In genomic region chr16:17227278-17227677, GRCh38 we compare ENCODE assay signal across 25 cellular contexts.
A peak's percentile ranks its signal among the peaks of the same experiment; 100 is the strongest.
DNase-seq lines count a peak whose midpoint lies in the region; ATAC-seq and TF ChIP-seq lines count a peak whose summit lies in the region.
"Had no signal": no experiment of that assay in that cellular context is flagged by ENCODE, and none has a peak within 500 bp of the region (broad histone marks: within the 10 kb centered on the region; RNA-seq: fewer than 3 reads in every experiment).

No MANE protein-coding gene starts in this region.

- no peak overlapping the region for H3K4me3 Mint-ChIP-seq in CD8-positive, alpha-beta T cell
- H3K4me3 Mint-ChIP-seq in effector memory CD8-positive, alpha-beta T cell = no peak overlapping the region
- H3K4me3 Mint-ChIP-seq: activated naive CD8-positive, alpha-beta T cell treated with anti-CD3 and anti-CD28 coated beads, Interleukin-2, amount 50 U/mL, for 24 hours; CD4-positive, alpha-beta T cell had no signal

- H2BK5ac ChIP-seq in mesendoderm (ENCODE audit: low read length) = no peak overlapping the region

- H3K36me3 Mint-ChIP-seq in CD8-positive, alpha-beta T cell = peaks cover 10% of the 10 kb centered on the region
- no peaks in the 10 kb centered on the region for H3K36me3 Mint-ChIP-seq in effector memory CD8-positive, alpha-beta T cell (ENCODE audit: insufficient read depth)

- intact Hi-C loops in CD8-positive, alpha-beta T cell (cut with DNase I, micrococcal nuclease) = no loop called here

- H3K4ac ChIP-seq in mesendoderm (ENCODE audit: low read depth, low read length) = no peak overlapping the region

- peak overlapping the region; percentile 7 for H3K27ac Mint-ChIP-seq in CD8-positive, alpha-beta T cell
- peak overlapping the region; percentile 14 to 23 for H3K27ac Mint-ChIP-seq in effector memory CD8-positive, alpha-beta T cell
- H3K27ac Mint-ChIP-seq: activated naive CD8-positive, alpha-beta T cell treated with anti-CD3 and anti-CD28 coated beads, Interleukin-2, amount 50 U/mL, for 24 hours; CD4-positive, alpha-beta T cell had no signal

- no peak overlapping the region for H3K9ac ChIP-seq in mesendoderm (ENCODE audit: low read length)

- H4K5ac ChIP-seq in mesendoderm (ENCODE audit: low read length) = no peak overlapping the region

- ATAC-seq in CD8-positive, alpha-beta T cell = no peak
- ATAC-seq in effector memory CD8-positive, alpha-beta T cell (replicated peaks) = no peak
- no peak for ATAC-seq in GM19463 (IDR thresholded peaks at IDR 0.05; ENCODE audit: unreplicated experiment)
- ATAC-seq: activated naive CD8-positive, alpha-beta T cell treated with anti-CD3 and anti-CD28 coated beads, Interleukin-2, amount 50 U/mL, for 24 hours; body of pancreas; sciatic nerve had no signal

- H3K4me1 Mint-ChIP-seq in CD8-positive, alpha-beta T cell (ENCODE audit: low read depth) = peaks cover 23% of the 10 kb centered on the region
- H3K4me1 Mint-ChIP-seq in effector memory CD8-positive, alpha-beta T cell (ENCODE audit: low read depth in 2 of 2) = peaks cover 4 to 20% of the 10 kb centered on the region in 2 donors

- no peaks in the 10 kb centered on the region for H3K9me3 Mint-ChIP-seq in CD8-positive, alpha-beta T cell
- H3K9me3 Mint-ChIP-seq in effector memory CD8-positive, alpha-beta T cell = no peaks in the 10 kb centered on the region
- H3K9me3 Mint-ChIP-seq: activated naive CD8-positive, alpha-beta T cell treated with anti-CD3 and anti-CD28 coated beads, Interleukin-2, amount 50 U/mL, for 24 hours; CD4-positive, alpha-beta T cell had no signal

- H3K27me3 Mint-ChIP-seq in CD8-positive, alpha-beta T cell (ENCODE audit: low read depth) = no peaks in the 10 kb centered on the region
- no peaks in the 10 kb centered on the region for H3K27me3 Mint-ChIP-seq in effector memory CD8-positive, alpha-beta T cell
- H3K27me3 Mint-ChIP-seq: activated naive CD8-positive, alpha-beta T cell treated with anti-CD3 and anti-CD28 coated beads, Interleukin-2, amount 50 U/mL, for 24 hours; CD4-positive, alpha-beta T cell had no signal

- H3K4me1 ChIP-seq in CD8-positive, alpha-beta T cell (ENCODE audit: insufficient read depth, low read length) = peaks cover 5% of the 10 kb centered on the region
- no peaks in the 10 kb centered on the region for H3K4me1 ChIP-seq in HEK293 (ENCODE audit: control insufficient read depth, insufficient read depth, low read length)
- peaks cover 3% of the 10 kb centered on the region for H3K4me1 ChIP-seq in mesendoderm (ENCODE audit: control insufficient read depth, low read depth, low read length)

- H3K23ac ChIP-seq in mesendoderm (ENCODE audit: low read length) = no peak overlapping the region

- H2BK15ac ChIP-seq in mesendoderm (replicated peaks; ENCODE audit: low read depth) = no peak overlapping the region

- peaks cover 3% of the 10 kb centered on the region for H3K79me1 ChIP-seq in mesendoderm (ENCODE audit: low read length)

- no peak overlapping the region for H2AK5ac ChIP-seq in mesendoderm (ENCODE audit: low read length)

- no peaks in the 10 kb centered on the region for H3K79me2 ChIP-seq in mesendoderm (ENCODE audit: control insufficient read depth, insufficient read depth, low read length)

- DNase-seq in CD8-positive, alpha-beta T cell = no peak
- DNase-seq in effector memory CD8-positive, alpha-beta T cell = no peak
- DNase-seq in mesendoderm (peak; percentile 78), NCI-H1694 treated with DMSO at 0.1 percent for 48 hours (lab: John Stamatoyannopoulos, UW) (no peak), EL (no peak)
- DNase-seq: activated CD4-positive, alpha-beta T cell treated with anti-CD3 and anti-CD28 coated beads for 4 hours; activated CD8-positive, alpha-beta memory T cell treated with anti-CD3 and anti-CD28 coated beads, Interleukin-2, amount 50 U/mL, for 4 hours; activated effector memory CD4-positive, alpha-beta T cell treated with Interleukin-2 at 50 U/mL for 16 hours; activated naive CD8-positive, alpha-beta T cell treated with anti-CD3 and anti-CD28 coated beads, Interleukin-2, amount 50 U/mL, for 24 hours; body of pancreas; CD4-positive, alpha-beta T cell; DMS79 treated with DMSO at 0.1 percent for 48 hours; IMR-90; kidney; NCI-H1436 treated with DMSO at 0.1 percent for 48 hours; NCI-H2171 treated with DMSO at 0.1 percent for 48 hours; NCI-H526 treated with DMSO at 0.1 percent for 48 hours; pancreas; SHP77; SW 1271 had no signal

- H3K4me3 ChIP-seq in CD8-positive, alpha-beta T cell (ENCODE audit: low read depth, low read length) = no peak overlapping the region
- no peak overlapping the region for H3K4me3 ChIP-seq in HEK293 (ENCODE audit: low read depth, low read length)
- H3K4me3 ChIP-seq in mesendoderm (ENCODE audit: low read length) = no peak overlapping the region
- H3K4me3 ChIP-seq: body of pancreas, coronary artery, pancreas, thoracic aorta had no signal

- H2BK120ac ChIP-seq in mesendoderm (ENCODE audit: low read depth, low read length) = no peak overlapping the region

- POLR2A ChIA-PET in CD8-positive, alpha-beta T cell (lab: Charles Lee) = interaction anchor here (1.2 kb wide), 1 partner anchor 20 kb away, joined by 3 read pairs; no protein-coding TSS in a partner anchor
- POLR2A ChIA-PET in HEK293 (lab: Yijun Ruan, JAX) = no interaction called here

- no peak overlapping the region for H3K56ac ChIP-seq in mesendoderm (ENCODE audit: low read length)

- no peaks in the 10 kb centered on the region for H3K36me3 ChIP-seq in CD8-positive, alpha-beta T cell (ENCODE audit: insufficient read depth, low read length)
- H3K36me3 ChIP-seq in HEK293 (ENCODE audit: control insufficient read depth in 2 of 2, insufficient read depth in 1 of 2, low read length in 2 of 2) (no peaks in the 10 kb centered on the region), mesendoderm (ENCODE audit: control insufficient read depth, insufficient read depth, low read length) (no peaks in the 10 kb centered on the region)
- H3K36me3 ChIP-seq: pancreas, thoracic aorta had no signal

- no peak for TF ChIP-seq CTCF in CD8-positive, alpha-beta T cell (IDR thresholded peaks at IDR 0.05)
- no peak for TF ChIP-seq CTCF in HEK293 (tag by site-specific recombination; IDR thresholded peaks at IDR 0.05)

- no peak overlapping the region for H3K4me2 ChIP-seq in mesendoderm (ENCODE audit: low read length)

- no peak overlapping the region for H3K27ac ChIP-seq in CD8-positive, alpha-beta T cell (ENCODE audit: low read depth, low read length)
- no peak overlapping the region for H3K27ac ChIP-seq in HEK293 (ENCODE audit: extremely low read depth, low read depth, low read length)
- no peak overlapping the region for H3K27ac ChIP-seq in mesendoderm (ENCODE audit: low read depth, low read length)
- H3K27ac ChIP-seq: coronary artery, thoracic aorta had no signal

- no CpG with 5 or more reads among the region's 2 CpGs for WGBS in mesendoderm (ENCODE audit: extremely low coverage, insufficient coverage, low lambda C conversion rate)

- no peak overlapping the region for H3K18ac ChIP-seq in mesendoderm (ENCODE audit: low read length)

- H3K27me3 ChIP-seq in CD8-positive, alpha-beta T cell (ENCODE audit: insufficient read depth, low read length) = no peaks in the 10 kb centered on the region
- no peaks in the 10 kb centered on the region for H3K27me3 ChIP-seq in mesendoderm (ENCODE audit: insufficient read depth, low read length, poor library complexity)
- H3K27me3 ChIP-seq: body of pancreas, pancreas had no signal

- CTCF ChIA-PET in CD8-positive, alpha-beta T cell (lab: Charles Lee) = interaction anchor here (1.1 to 1.3 kb wide), 3 partner anchors 18 to 241 kb away, joined by 3 read pairs; no protein-coding TSS in a partner anchor
- CTCF ChIA-PET in HEK293 (lab: Yijun Ruan, JAX) = no interaction called here

- no peak overlapping the region for H4K8ac ChIP-seq in mesendoderm (ENCODE audit: low read depth, low read length)

- no peaks in the 10 kb centered on the region for H3K9me3 ChIP-seq in CD8-positive, alpha-beta T cell (ENCODE audit: low read length)
- no peaks in the 10 kb centered on the region for H3K9me3 ChIP-seq in HEK293 (ENCODE audit: control insufficient read depth, insufficient read depth, low read depth, low read length)
- H3K9me3 ChIP-seq: body of pancreas, pancreas, thoracic aorta had no signal

TF ChIP-seq in HEK293, 187 proteins besides CTCF, POLR2A, EP300 and RAD21:
- 0 out of 2 replicates have a peak, but pooled peaks have one; percentile 34 for TF ChIP-seq ZBTB17 (tag by site-specific recombination; IDR thresholded peaks at IDR 0.05)
- no peak for TF ChIP-seq ZNF416 (tag by site-specific recombination; IDR thresholded peaks at IDR 0.05)
